In the genomic region with DNA sequence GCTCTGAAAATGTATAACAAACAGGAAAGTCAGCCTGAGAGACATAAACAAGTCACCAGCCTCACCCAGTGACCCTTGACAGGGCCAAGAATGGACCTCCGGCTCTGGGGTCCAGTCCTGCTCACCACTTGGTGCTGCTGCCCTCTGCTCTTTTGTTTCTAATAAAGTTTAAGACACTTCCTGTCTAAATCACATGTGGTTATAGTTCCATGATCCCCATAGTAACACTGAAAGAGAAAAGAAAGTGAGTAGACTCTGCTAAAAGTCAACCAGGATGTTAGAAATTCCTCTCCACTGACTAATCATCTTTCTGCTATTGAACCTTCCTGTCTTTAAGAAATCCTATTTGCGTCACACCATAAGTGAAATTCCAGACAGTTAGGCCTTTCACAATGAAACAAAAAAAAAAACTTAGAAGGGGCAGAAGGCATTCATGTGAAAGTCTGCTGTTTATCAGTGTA, we compare ENCODE assay signal across 7 cellular contexts.
A peak's percentile ranks its signal among the peaks of the same experiment; 100 is the strongest.
DNase-seq lines count a peak whose midpoint lies in the region; ATAC-seq and FAIRE-seq lines count a peak whose summit lies in the region.

No MANE protein-coding gene starts in this region.

- no peaks in the 10 kb centered on the region for H3K36me3 Mint-ChIP-seq in activated T-helper 2 cell treated with anti-CD3 and anti-CD28 coated beads, Interferon-gamma antibody, Interleukin-2, Interleukin-4, amounts not matched to agents 10 μg/mL and 5 μg/mL and 100 μg/mL, durations not matched to agents 14 hours and 24 hours and 36 hours (ENCODE audit: low read depth)

- peak; percentile 4 for DNase-seq in HuH-7 (ENCODE audit: low spot score)
- peak; percentile 85 for DNase-seq in brain pericyte (ENCODE audit: low read depth, low spot score)
- DNase-seq in kidney tubule cell (ENCODE audit: low spot score) = peak; percentile 99
- DNase-seq in urothelium cell line (ENCODE audit: low spot score) = peak; percentile 80
- no peak for DNase-seq in activated T-helper 2 cell treated with anti-CD3 and anti-CD28 coated beads, Interferon-gamma antibody, Interleukin-2, Interleukin-4, amounts not matched to agents 10 μg/mL and 5 μg/mL and 100 μg/mL, durations not matched to agents 14 hours and 24 hours and 36 hours (ENCODE audit: low spot score)
- no peak for DNase-seq in DMS114 treated with DMSO at 0.1 percent for 48 hours (lab: John Stamatoyannopoulos, UW; ENCODE audit: unreplicated experiment)

- peak; percentile 86 for FAIRE-seq in urothelium cell line (lab: Jason Lieb, UNC)

- peaks cover 2% of the 10 kb centered on the region for H3K4me1 Mint-ChIP-seq in activated T-helper 2 cell treated with anti-CD3 and anti-CD28 coated beads, Interferon-gamma antibody, Interleukin-2, Interleukin-4, amounts not matched to agents 10 μg/mL and 5 μg/mL and 100 μg/mL, durations not matched to agents 14 hours and 24 hours and 36 hours (ENCODE audit: low read depth)

- ATAC-seq in HG03469 (IDR thresholded peaks at IDR 0.05; ENCODE audit: unreplicated experiment) = no peak

- H3K4me3 Mint-ChIP-seq in activated T-helper 2 cell treated with anti-CD3 and anti-CD28 coated beads, Interferon-gamma antibody, Interleukin-2, Interleukin-4, amounts not matched to agents 10 μg/mL and 5 μg/mL and 100 μg/mL, durations not matched to agents 14 hours and 24 hours and 36 hours (ENCODE audit: low read depth) = no peak overlapping the region

- H3K9me3 Mint-ChIP-seq in activated T-helper 2 cell treated with anti-CD3 and anti-CD28 coated beads, Interferon-gamma antibody, Interleukin-2, Interleukin-4, amounts not matched to agents 10 μg/mL and 5 μg/mL and 100 μg/mL, durations not matched to agents 14 hours and 24 hours and 36 hours = no peaks in the 10 kb centered on the region

- H3K27me3 Mint-ChIP-seq in activated T-helper 2 cell treated with anti-CD3 and anti-CD28 coated beads, Interferon-gamma antibody, Interleukin-2, Interleukin-4, amounts not matched to agents 10 μg/mL and 5 μg/mL and 100 μg/mL, durations not matched to agents 14 hours and 24 hours and 36 hours (ENCODE audit: low read depth) = peaks cover 3% of the 10 kb centered on the region

- H3K27ac Mint-ChIP-seq in activated T-helper 2 cell treated with anti-CD3 and anti-CD28 coated beads, Interferon-gamma antibody, Interleukin-2, Interleukin-4, amounts not matched to agents 10 μg/mL and 5 μg/mL and 100 μg/mL, durations not matched to agents 14 hours and 24 hours and 36 hours = no peak overlapping the region

- intact Hi-C loops in activated T-helper 2 cell treated with anti-CD3 and anti-CD28 coated beads, Interferon-gamma antibody, Interleukin-2, Interleukin-4, amounts not matched to agents 10 μg/mL and 5 μg/mL and 100 μg/mL, durations not matched to agents 14 hours and 24 hours and 36 hours (cut with micrococcal nuclease) = no loop called here

Comparison
In these comparisons a context has a peak if more than half of its experiments do, and no peak if none do; other contexts are left out.
1. DNase-seq: peak in HuH-7 (single experiment), brain pericyte (single experiment), kidney tubule cell (single experiment) and urothelium cell line (single experiment); none in activated T-helper 2 cell treated with anti-CD3 and anti-CD28 coated beads, Interferon-gamma antibody, Interleukin-2, Interleukin-4, amounts not matched to agents 10 μg/mL and 5 μg/mL and 100 μg/mL, durations not matched to agents 14 hours and 24 hours and 36 hours (single experiment) and DMS114 treated with DMSO at 0.1 percent for 48 hours (single experiment).